In genomic region chr9:4131946-4132345, GRCh38 we compare ENCODE assay signal across 20 cellular contexts.
DNase-seq lines count a peak whose midpoint lies in the region; ATAC-seq and TF ChIP-seq lines count a peak whose summit lies in the region.
"Had no signal": no experiment of that assay in that cellular context is flagged by ENCODE, and none has a peak within 500 bp of the region (broad histone marks: within the 10 kb centered on the region; RNA-seq: fewer than 3 reads in every experiment).

No MANE protein-coding gene starts in this region.

- H3K36me3 ChIP-seq in SK-N-SH (replicated peaks in 1 of 2; ENCODE audit: control insufficient read depth in 1 of 2, insufficient read depth in 2 of 2, low read length in 1 of 2) = no peaks in the 10 kb centered on the region
- no peaks in the 10 kb centered on the region for H3K36me3 ChIP-seq in mammary epithelial cell (ENCODE audit: insufficient read depth, low read length)
- H3K36me3 ChIP-seq: HAP-1 had no signal

- H2AFZ ChIP-seq in SK-N-SH (ENCODE audit: low read depth) (no peak overlapping the region), mammary epithelial cell (ENCODE audit: low read depth, low read length) (no peak overlapping the region)

- intact Hi-C loops in mammary epithelial cell (cut with micrococcal nuclease) = no loop called here

- H3K27me3 ChIP-seq in SK-N-SH (ENCODE audit: insufficient read depth) = no peaks in the 10 kb centered on the region
- no peaks in the 10 kb centered on the region for H3K27me3 ChIP-seq in mammary epithelial cell (ENCODE audit: insufficient read depth, low read length)

- TF ChIP-seq RAD21 in SK-N-SH (IDR thresholded peaks at IDR 0.05; ENCODE audit: low read length) = no peak

- 56% methylated on average over 2 of the region's 2 CpGs for WGBS in SK-N-SH (ENCODE audit: low lambda C conversion rate)
- 44% methylated on average over 2 of the region's 2 CpGs for WGBS in mammary epithelial cell (ENCODE audit: low coverage, missing lambda C conversion rate)

- H3K9ac ChIP-seq in SK-N-SH (no peak overlapping the region), mammary epithelial cell (ENCODE audit: insufficient read depth, low read length) (no peak overlapping the region)

- ATAC-seq in SK-N-SH treated with all-trans-retinoic acid at 6 μM for 48 hours = no peak; the same call in 2 of the 3 replicates
- no peak for ATAC-seq in activated CD4-positive, CD25-positive, alpha-beta regulatory T cell treated with anti-CD3 and anti-CD28 coated beads, Interleukin-2, amount 50 U/mL, for 24 hours
- no peak for ATAC-seq in left lobe of liver
- ATAC-seq: CD8-positive, alpha-beta T cell; GM12878 had no signal

- POLR2A ChIA-PET in SK-N-SH (lab: Yijun Ruan, JAX) = no interaction called here

- H3K27ac ChIP-seq in SK-N-SH (ENCODE audit: low read depth in 2 of 2, low read length in 1 of 2) (no peak overlapping the region), mammary epithelial cell (ENCODE audit: insufficient read depth, low read depth, low read length) (no peak overlapping the region)
- H3K27ac ChIP-seq: 22Rv1, C4-2B had no signal

- DNase-seq in SK-N-SH = no peak
- DNase-seq in choroid plexus epithelial cell (ENCODE audit: low read depth) = peak; percentile 44
- DNase-seq in fibroblast of mammary gland (ENCODE audit: low read depth) = peak; percentile 57
- no peak for DNase-seq in foreskin melanocyte
- no peak for DNase-seq in mammary epithelial cell
- no peak for DNase-seq in left lobe of liver (ENCODE audit: low spot score)
- DNase-seq: Caco-2; CD4-positive, CD25-positive, alpha-beta regulatory T cell; CD8-positive, alpha-beta T cell; DMS153; DND-41; GDM1; GOT3; HFFc6 had no signal

- H4K20me1 ChIP-seq in SK-N-SH (ENCODE audit: insufficient read depth) (no peaks in the 10 kb centered on the region), mammary epithelial cell (ENCODE audit: insufficient read depth, low read length) (no peaks in the 10 kb centered on the region)

- in situ Hi-C loops in mammary epithelial cell (cut with MboI; ENCODE audit: low sequenced_read_pairs in 2 of 2) = no loop called here

- peaks cover 58% of the 10 kb centered on the region for H3K79me2 ChIP-seq in SK-N-SH (ENCODE audit: insufficient read depth)
- no peaks in the 10 kb centered on the region for H3K79me2 ChIP-seq in mammary epithelial cell (ENCODE audit: insufficient read depth, low read length)

- BruUV-seq in mammary epithelial cell (replicated peaks; lab: Mats Ljungman, UMichigan) = no TSS peak

- H3K9me3 ChIP-seq in SK-N-SH = no peaks in the 10 kb centered on the region
- H3K9me3 ChIP-seq in mammary epithelial cell (replicated peaks; ENCODE audit: insufficient read depth, low read length) = no peaks in the 10 kb centered on the region
- H3K9me3 ChIP-seq: Caco-2 had no signal

- dilution Hi-C loops in mammary epithelial cell (cut with HindIII; ENCODE audit: low sequenced_read_pairs) = no loop called here

- no peak overlapping the region for H3K4me3 ChIP-seq in SK-N-SH (ENCODE audit: low read depth in 2 of 2, low read length in 1 of 2)
- H3K4me3 ChIP-seq in choroid plexus epithelial cell (ENCODE audit: low read depth, low read length) = no peak overlapping the region
- no peak overlapping the region for H3K4me3 ChIP-seq in fibroblast of mammary gland (ENCODE audit: control insufficient read depth, low read depth, low read length)
- no peak overlapping the region for H3K4me3 ChIP-seq in mammary epithelial cell (replicated peaks in 1 of 3; ENCODE audit: insufficient read depth in 1 of 3, low read depth in 2 of 3, low read length in 3 of 3)
- H3K4me3 ChIP-seq: GM12878, HAP-1 had no signal

- CTCF ChIA-PET in SK-N-SH (lab: Yijun Ruan, JAX) (no interaction called here), mammary epithelial cell (lab: Charles Lee; ENCODE audit: low non-redundant PET) (no interaction called here)

- H3K4me2 ChIP-seq in SK-N-SH = no peak overlapping the region
- H3K4me2 ChIP-seq in mammary epithelial cell (ENCODE audit: insufficient read depth, low read depth, low read length) = no peak overlapping the region

- TF ChIP-seq CTCF in SK-N-SH (IDR thresholded peaks at IDR 0.05) = no peak
- no peak for TF ChIP-seq CTCF in choroid plexus epithelial cell (conservative IDR thresholded peaks at IDR 0.05; ENCODE audit: low read depth, low read length)
- no peak for TF ChIP-seq CTCF in fibroblast of mammary gland (conservative IDR thresholded peaks at IDR 0.05; ENCODE audit: control insufficient read depth, insufficient read depth, low read depth, low read length)
- no peak for TF ChIP-seq CTCF in mammary epithelial cell (conservative IDR thresholded peaks at IDR 0.05 in 1 of 2, IDR thresholded peaks at IDR 0.05 in 1 of 2; ENCODE audit: extremely low read depth in 1 of 2, insufficient read depth in 1 of 2, low read depth in 1 of 2, low read length in 2 of 2)

- peaks cover 15% of the 10 kb centered on the region for H3F3A ChIP-seq in SK-N-SH (replicated peaks; ENCODE audit: insufficient read depth)

- no peaks in the 10 kb centered on the region for H3K9me2 ChIP-seq in SK-N-SH

- TF ChIP-seq EP300 in SK-N-SH (IDR thresholded peaks at IDR 0.05; ENCODE audit: borderline replicate concordance in 1 of 2, low read depth in 1 of 2, low read length in 1 of 2) = no peak

- H3K4me1 ChIP-seq in SK-N-SH (ENCODE audit: control insufficient read depth in 1 of 2, insufficient read depth in 2 of 2, low read depth in 1 of 2, low read length in 1 of 2) (peaks cover 0 to 13% of the 10 kb centered on the region in 2 experiments), mammary epithelial cell (ENCODE audit: insufficient read depth, low read length) (peaks cover 9% of the 10 kb centered on the region)

TF ChIP-seq in SK-N-SH, 30 proteins besides CTCF, POLR2A, EP300 and RAD21:
- TF ChIP-seq FOSL2 (IDR thresholded peaks at IDR 0.05; ENCODE audit: borderline replicate concordance, low read depth) (no peak), NFIC (IDR thresholded peaks at IDR 0.05; ENCODE audit: borderline replicate concordance) (no peak), TCF12 (IDR thresholded peaks at IDR 0.05) (peak; percentile 32; the same call in 1 of the 2 replicates), TAF1 (IDR thresholded peaks at IDR 0.05; ENCODE audit: borderline replicate concordance, low read depth, low read length) (no peak)

TF ChIP-seq in SK-N-SH treated with all-trans-retinoic acid at 6 μM for 48 hours, 23 proteins besides CTCF, POLR2A, EP300 and RAD21:
- TF ChIP-seq GLIS3 (CRISPR knock-in tag; IDR thresholded peaks at IDR 0.05) = no peak
- no peak for TF ChIP-seq CSRNP3 (CRISPR knock-in tag; IDR thresholded peaks at IDR 0.05)
- TF ChIP-seq TCF4 (CRISPR knock-in tag; IDR thresholded peaks at IDR 0.05; ENCODE audit: borderline replicate concordance) = no peak
- no peak for TF ChIP-seq OSR1 (CRISPR knock-in tag; IDR thresholded peaks at IDR 0.05)
- no peak for TF ChIP-seq TOX (CRISPR knock-in tag; IDR thresholded peaks at IDR 0.05; ENCODE audit: borderline replicate concordance)
- no peak for TF ChIP-seq ZNF565 (CRISPR knock-in tag; conservative IDR thresholded peaks at IDR 0.05; ENCODE audit: low read depth)
- no peak for TF ChIP-seq PPARA (CRISPR knock-in tag; IDR thresholded peaks at IDR 0.05; ENCODE audit: borderline replicate concordance)
- TF ChIP-seq CSDC2 (CRISPR knock-in tag; IDR thresholded peaks at IDR 0.05) = no peak
- no peak for TF ChIP-seq PATZ1 (CRISPR knock-in tag; IDR thresholded peaks at IDR 0.05; ENCODE audit: borderline replicate concordance)
- no peak for TF ChIP-seq ARNTL (CRISPR knock-in tag; IDR thresholded peaks at IDR 0.05; ENCODE audit: borderline replicate concordance, low read depth)
- no peak for TF ChIP-seq ZC3H10 (CRISPR knock-in tag; IDR thresholded peaks at IDR 0.05)
- no peak for TF ChIP-seq BACH2 (CRISPR knock-in tag; IDR thresholded peaks at IDR 0.05; ENCODE audit: borderline replicate concordance)
- TF ChIP-seq ZFP3 (CRISPR knock-in tag; IDR thresholded peaks at IDR 0.05) = no peak

Comparison
In these comparisons a context has a peak if more than half of its experiments do, and no peak if none do; other contexts are left out.
1. DNase-seq: peak in choroid plexus epithelial cell (single experiment) and fibroblast of mammary gland (single experiment); none in SK-N-SH (single experiment), foreskin melanocyte (single experiment), mammary epithelial cell (single experiment) and left lobe of liver (single experiment).